3 cellular contexts compared by ENCODE assay signal in the genomic region with DNA sequence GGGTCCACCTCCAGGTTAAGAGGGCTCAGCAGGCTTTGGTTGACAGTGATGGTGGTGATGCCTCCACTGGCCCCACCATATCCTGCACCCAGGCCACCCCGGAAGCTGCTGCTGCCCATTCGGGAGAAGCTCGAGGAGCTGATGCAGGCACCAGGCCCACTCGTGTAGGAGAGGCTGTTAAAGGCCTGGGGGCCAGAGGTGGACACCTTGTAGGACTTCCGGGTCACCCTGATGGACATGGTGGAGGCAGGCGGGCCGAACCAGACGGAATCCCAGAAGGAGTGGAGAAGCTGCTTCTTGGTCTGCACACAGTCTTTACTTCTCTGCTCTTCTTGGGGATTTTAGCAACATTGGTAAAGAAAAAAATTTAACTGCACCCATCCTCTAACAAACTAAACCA.
"Had no signal": no experiment of that assay in that cellular context is flagged by ENCODE, and none has a peak within 500 bp of the region (broad histone marks: within the 10 kb centered on the region; RNA-seq: fewer than 3 reads in every experiment).

No MANE protein-coding gene starts in this region.

- ATAC-seq: GM12878 had no signal

- H3K4me3 ChIP-seq: GM12878 had no signal

- DNase-seq: GDM1, GF-D8 had no signal
